25 cellular contexts compared by ENCODE assay signal in genomic region chr6:40400738-40401137, GRCh38.
"Had no signal": no experiment of that assay in that cellular context is flagged by ENCODE, and none has a peak within 500 bp of the region (broad histone marks: within the 10 kb centered on the region; RNA-seq: fewer than 3 reads in every experiment).

No MANE protein-coding gene starts in this region.

- H3K36me3 ChIP-seq: ascending aorta, breast epithelium, cardiac muscle cell had no signal

- H3K4me1 ChIP-seq: ascending aorta had no signal

- H3K4me3 ChIP-seq: ascending aorta, breast epithelium, cardiac muscle cell, coronary artery, dorsolateral prefrontal cortex had no signal

- H3K4me3 Mint-ChIP-seq: activated CD4-positive, alpha-beta memory T cell treated with anti-CD3 and anti-CD28 coated beads for 36 hours; activated naive CD8-positive, alpha-beta T cell; brain; central memory CD8-positive, alpha-beta T cell; dendritic cell treated with granulocyte-macrophage colony-stimulating factor and Interleukin-4, amounts not matched to agents 40 ng/mL and 50 ng/mL, for 4 days; endodermal cell; WTC11 had no signal

- H3K4me1 Mint-ChIP-seq: central memory CD8-positive, alpha-beta T cell; endodermal cell had no signal

- H3K36me3 Mint-ChIP-seq: activated CD4-positive, alpha-beta memory T cell treated with anti-CD3 and anti-CD28 coated beads for 36 hours; activated naive CD8-positive, alpha-beta T cell; brain; WTC11 had no signal

- H3K9me3 ChIP-seq: ascending aorta, breast epithelium had no signal

- H3K27ac Mint-ChIP-seq: activated CD4-positive, alpha-beta memory T cell treated with anti-CD3 and anti-CD28 coated beads for 36 hours; activated naive CD8-positive, alpha-beta T cell; dendritic cell treated with granulocyte-macrophage colony-stimulating factor and Interleukin-4, amounts not matched to agents 40 ng/mL and 50 ng/mL, for 4 days; endodermal cell; WTC11 had no signal

- H3K27ac ChIP-seq: ascending aorta, breast epithelium, cardiac muscle cell, coronary artery had no signal

- H3K27me3 Mint-ChIP-seq: activated CD4-positive, alpha-beta memory T cell treated with anti-CD3 and anti-CD28 coated beads for 36 hours; activated naive CD8-positive, alpha-beta T cell; brain; central memory CD8-positive, alpha-beta T cell had no signal

- H3K9me3 Mint-ChIP-seq: activated CD4-positive, alpha-beta memory T cell treated with anti-CD3 and anti-CD28 coated beads for 36 hours; brain; central memory CD8-positive, alpha-beta T cell; dendritic cell treated with granulocyte-macrophage colony-stimulating factor and Interleukin-4, amounts not matched to agents 40 ng/mL and 50 ng/mL, for 4 days; endodermal cell; WTC11 had no signal

- ATAC-seq: esophagus mucosa, WTC11 had no signal

- DNase-seq: activated CD4-positive, alpha-beta memory T cell treated with anti-CD3 and anti-CD28 coated beads for 36 hours; activated CD4-positive, alpha-beta T cell treated with anti-CD3 and anti-CD28 coated beads for 1 hour; activated CD4-positive, alpha-beta T cell treated with anti-CD3 and anti-CD28 coated beads for 48 hours; activated CD8-positive, alpha-beta memory T cell treated with anti-CD3 and anti-CD28 coated beads for 24 hours; activated gamma-delta T cell; activated naive CD4-positive, alpha-beta T cell; activated naive CD4-positive, alpha-beta T cell treated with anti-CD3 and anti-CD28 coated beads, Interleukin-2, amount 50 U/mL, for 16 hours; activated T-cell treated with anti-CD3 and anti-CD28 coated beads, Interleukin-2, amount 50 U/mL, for 48 hours; dorsolateral prefrontal cortex; effector memory CD4-positive, alpha-beta T cell; endodermal cell; foreskin fibroblast; head of caudate nucleus; hippocampal formation; T-helper 2 cell had no signal

- H3K27me3 ChIP-seq: ascending aorta, breast epithelium, cardiac muscle cell, dorsolateral prefrontal cortex had no signal
